14 cellular contexts compared by ENCODE assay signal in genomic region chr11:62610403-62610802, GRCh38. TPM values are rescaled to one million over a fixed set of nuclear protein-coding genes. Genes with fewer than 3 reads are reported as not detected.
DNase-seq lines count a peak whose midpoint lies in the region; ATAC-seq and TF ChIP-seq lines count a peak whose summit lies in the region.
"Had no signal": no experiment of that assay in that cellular context is flagged by ENCODE, and none has a peak within 500 bp of the region (broad histone marks: within the 10 kb centered on the region; RNA-seq: fewer than 3 reads in every experiment).

No MANE protein-coding gene starts in this region.

- peak overlapping the region; percentile 91; the same call in 1 of the 2 replicates for H3K4me2 ChIP-seq in KMS-11

- H3K27ac Mint-ChIP-seq in Caco-2 (ENCODE audit: unreplicated experiment) (peak overlapping the region; percentile 19), neural crest cell (ENCODE audit: unreplicated experiment) (no peak overlapping the region)
- H3K27ac Mint-ChIP-seq in activated naive CD8-positive, alpha-beta T cell treated with anti-CD3 and anti-CD28 coated beads, Interleukin-2, amount 50 U/mL, for 24 hours, result peak overlapping the region; percentile 97

- no peaks in the 10 kb centered on the region for H3K27me3 Mint-ChIP-seq in Caco-2 (ENCODE audit: insufficient read depth, unreplicated experiment)
- no peaks in the 10 kb centered on the region for H3K27me3 Mint-ChIP-seq in activated naive CD8-positive, alpha-beta T cell treated with anti-CD3 and anti-CD28 coated beads, Interleukin-2, amount 50 U/mL, for 24 hours
- no peaks in the 10 kb centered on the region for H3K27me3 Mint-ChIP-seq in neural crest cell (ENCODE audit: low read depth)

- H3K4me3 ChIP-seq in Caco-2 (ENCODE audit: low read depth, low read length) (no peak overlapping the region), KMS-11 (IDR thresholded peaks at IDR 0.05; ENCODE audit: insufficient read depth, low read depth, low read length) (no peak overlapping the region)

- H3K9me3 ChIP-seq in Caco-2, result no peaks in the 10 kb centered on the region
- H3K9me3 ChIP-seq: thoracic aorta had no signal

- TF ChIP-seq CTCF in Caco-2 (IDR thresholded peaks at IDR 0.05; ENCODE audit: insufficient read depth in 1 of 2, low read depth in 1 of 2, low read length in 1 of 2, severe bottlenecking in 1 of 2, unreplicated experiment in 1 of 2) (no peak), KMS-11 (conservative IDR thresholded peaks at IDR 0.05; ENCODE audit: low read depth, low read length) (no peak), neural crest cell (conservative IDR thresholded peaks at IDR 0.05) (no peak)

- peak overlapping the region; percentile 97 for H3K4me3 Mint-ChIP-seq in Caco-2 (ENCODE audit: unreplicated experiment)
- peak overlapping the region; percentile 94 for H3K4me3 Mint-ChIP-seq in activated naive CD8-positive, alpha-beta T cell treated with anti-CD3 and anti-CD28 coated beads, Interleukin-2, amount 50 U/mL, for 24 hours
- peak overlapping the region; percentile 86 for H3K4me3 Mint-ChIP-seq in neural crest cell

- H3K27ac ChIP-seq in KMS-11, result no peak overlapping the region

- no peaks in the 10 kb centered on the region for H3K79me2 ChIP-seq in KMS-11 (ENCODE audit: insufficient read depth, low read depth)

- 0 out of 2 replicates have a peak, but pooled peaks cover 3% of the 10 kb centered on the region for H3K36me3 ChIP-seq in Caco-2 (ENCODE audit: control insufficient read depth, insufficient read depth, low read length)
- H3K36me3 ChIP-seq in KMS-11 (ENCODE audit: insufficient read depth), result no peaks in the 10 kb centered on the region

- H4K20me1 ChIP-seq in KMS-11 (ENCODE audit: insufficient read depth), result no peaks in the 10 kb centered on the region

- no peak overlapping the region for H2AFZ ChIP-seq in KMS-11 (ENCODE audit: low read depth)

- CTCF ChIA-PET in Caco-2 (lab: Charles Lee), result interaction anchor here (1.7 to 2.1 kb wide), 2 partner anchors 11 to 57 kb away, joined by 6 to 17 read pairs; partner anchors contain the start of gene B3GAT3

- no peak overlapping the region for H3K9ac ChIP-seq in KMS-11

- POLR2A ChIA-PET in Caco-2 (lab: Charles Lee), result no interaction called here

- H3K4me1 ChIP-seq in Caco-2, result peaks cover 37% of the 10 kb centered on the region
- peaks cover 34% of the 10 kb centered on the region for H3K4me1 ChIP-seq in KMS-11 (ENCODE audit: low read depth, poor library complexity, severe bottlenecking)

- intact Hi-C loops in Caco-2 (cut with micrococcal nuclease; ENCODE audit: unreplicated experiment), result loop anchor here (5.0 kb wide), 1 partner anchor 37 kb away; the partner anchor contains the start of gene GANAB

- no peak for DNase-seq in Caco-2
- no peak for DNase-seq in activated naive CD8-positive, alpha-beta T cell treated with anti-CD3 and anti-CD28 coated beads, Interleukin-2, amount 50 U/mL, for 24 hours
- no peak for DNase-seq in neural crest cell (ENCODE audit: low read depth, low spot score)
- DNase-seq: effector memory CD4-positive, alpha-beta T cell; foreskin melanocyte; kidney; MV-4-11; NCI-H2171 treated with DMSO at 0.1 percent for 48 hours; SW 1271 had no signal

- TSS peak; percentile 13 for BruUV-seq in Caco-2 (replicated peaks; lab: Mats Ljungman, UMichigan)

- H3K36me3 Mint-ChIP-seq in Caco-2 (ENCODE audit: insufficient read depth, unreplicated experiment) (peaks cover 47% of the 10 kb centered on the region), neural crest cell (ENCODE audit: low read depth) (no peaks in the 10 kb centered on the region)
- peaks cover 39% of the 10 kb centered on the region for H3K36me3 Mint-ChIP-seq in activated naive CD8-positive, alpha-beta T cell treated with anti-CD3 and anti-CD28 coated beads, Interleukin-2, amount 50 U/mL, for 24 hours (ENCODE audit: low read depth)

- H3K4me1 Mint-ChIP-seq in Caco-2 (ENCODE audit: low read depth, unreplicated experiment) (peaks cover 44% of the 10 kb centered on the region), neural crest cell (peaks cover 29% of the 10 kb centered on the region)
- peaks cover 52% of the 10 kb centered on the region for H3K4me1 Mint-ChIP-seq in activated naive CD8-positive, alpha-beta T cell treated with anti-CD3 and anti-CD28 coated beads, Interleukin-2, amount 50 U/mL, for 24 hours

- H3K9me3 Mint-ChIP-seq in Caco-2 (ENCODE audit: unreplicated experiment) (no peaks in the 10 kb centered on the region), neural crest cell (no peaks in the 10 kb centered on the region)
- no peaks in the 10 kb centered on the region for H3K9me3 Mint-ChIP-seq in activated naive CD8-positive, alpha-beta T cell treated with anti-CD3 and anti-CD28 coated beads, Interleukin-2, amount 50 U/mL, for 24 hours

- ATAC-seq in activated naive CD8-positive, alpha-beta T cell treated with anti-CD3 and anti-CD28 coated beads, Interleukin-2, amount 50 U/mL, for 24 hours, result no peak
- ATAC-seq in GM19324 (IDR thresholded peaks at IDR 0.05; ENCODE audit: low FRiP score, unreplicated experiment), result no peak
- no peak for ATAC-seq in HG02588 (IDR thresholded peaks at IDR 0.05; ENCODE audit: unreplicated experiment)
- no peak for ATAC-seq in GM19351 (IDR thresholded peaks at IDR 0.05; ENCODE audit: unreplicated experiment)

- no peaks in the 10 kb centered on the region for H3K27me3 ChIP-seq in Caco-2 (replicated peaks; ENCODE audit: control insufficient read depth, insufficient read depth, low read length)
- H3K27me3 ChIP-seq in KMS-11 (ENCODE audit: insufficient read depth, low read depth), result no peaks in the 10 kb centered on the region

RNA-seq across cellular contexts. Expression of gene EML3, which starts 2.2 kb away (rescaled TPM):
- total RNA-seq in Caco-2 (2022) (61.2 and 68.7 TPM in 2 replicates), neural crest cell (37.4 and 40.0 TPM in 2 replicates)

RNA-seq across cellular contexts. Expression of gene ROM1, which starts 2.7 kb away (rescaled TPM):
- total RNA-seq in Caco-2 (2022) (1.1 and 1.3 TPM in 2 replicates), neural crest cell (0.23 and 0.75 TPM in 2 replicates)

RNA-seq across cellular contexts. Expression of gene MTA2, which starts 8.7 kb away (rescaled TPM):
- 134 and 135 TPM in 2 replicates for total RNA-seq in Caco-2 (2022)
- total RNA-seq in neural crest cell, result 195 and 203 TPM in 2 replicates

RNA-seq across cellular contexts. Expression of gene B3GAT3, which starts 11.4 kb away (rescaled TPM):
- 37.2 and 37.6 TPM in 2 replicates for total RNA-seq in Caco-2 (2022)
- 57.4 and 58.3 TPM in 2 replicates for total RNA-seq in neural crest cell

RNA-seq across cellular contexts. Expression of gene TUT1, which starts 19.1 kb away (rescaled TPM):
- 27.2 and 30.2 TPM in 2 replicates for total RNA-seq in Caco-2 (2022)
- 18.0 and 20.7 TPM in 2 replicates for total RNA-seq in neural crest cell
